In the genomic region with DNA sequence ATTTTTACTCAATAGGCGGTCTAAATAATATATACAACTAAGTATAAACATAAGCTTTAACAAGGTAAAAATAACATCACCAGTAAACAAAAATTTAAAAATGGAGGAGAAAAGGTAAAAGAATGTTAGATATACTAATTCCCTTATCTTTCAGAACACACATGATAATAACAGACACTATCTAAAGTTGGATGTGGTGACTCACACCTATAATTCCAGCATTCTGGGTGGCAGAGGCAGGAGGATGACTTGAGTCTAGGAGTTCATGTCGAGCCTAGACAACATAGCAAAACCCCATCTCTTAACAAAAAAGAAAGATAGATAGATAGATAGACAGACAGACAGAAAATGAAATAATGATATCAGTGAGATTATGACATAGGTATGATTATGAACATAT, we compare ENCODE assay signal across 19 cellular contexts.
DNase-seq lines count a peak whose midpoint lies in the region; ATAC-seq and TF ChIP-seq lines count a peak whose summit lies in the region.
"Had no signal": no experiment of that assay in that cellular context is flagged by ENCODE, and none has a peak within 500 bp of the region (broad histone marks: within the 10 kb centered on the region; RNA-seq: fewer than 3 reads in every experiment).

No MANE protein-coding gene starts in this region.

- peak; percentile 43 for DNase-seq in EL
- peak; percentile 58 for DNase-seq in amniotic epithelial cell (ENCODE audit: low read depth)
- DNase-seq in fibroblast of the aortic adventitia (ENCODE audit: low read depth): peak; percentile 7
- DNase-seq in pulmonary artery endothelial cell (ENCODE audit: low read depth, low spot score): peak; percentile 7
- no peak for DNase-seq in HEK293T (ENCODE audit: extremely low spot score)
- no peak for DNase-seq in stimulated activated CD4-positive, alpha-beta T cell treated with anti-CD3 and anti-CD28 coated beads, Interleukin-4, amount 100 ng/mL, for 4 hours
- DNase-seq: CD4-positive, CD25-positive, alpha-beta regulatory T cell; DMS53; GDM1; KG1; MM.1S; NCI-H1105; NCI-H187; NCI-H446 treated with DMSO at 0.1 percent for 48 hours; NCI-H774; SHP77 treated with DMSO at 0.1 percent for 48 hours had no signal

- TF ChIP-seq CTCF in fibroblast of the aortic adventitia (IDR thresholded peaks at IDR 0.05; ENCODE audit: insufficient read depth, low read length): no peak

- no peak overlapping the region for H3K4me3 ChIP-seq in fibroblast of the aortic adventitia (ENCODE audit: low read depth, low read length)
- H3K4me3 ChIP-seq: GM23338 had no signal

- CTCF ChIA-PET in HEK293T (lab: Yijun Ruan, JAX): no interaction called here

- POLR2A ChIA-PET in HEK293T (lab: Yijun Ruan, JAX): no interaction called here

- no peak for ATAC-seq in GM21515 (IDR thresholded peaks at IDR 0.05; ENCODE audit: unreplicated experiment)
- ATAC-seq: GM23338, Panc1 had no signal

TF ChIP-seq in HEK293T, 16 proteins besides CTCF, POLR2A, EP300 and RAD21:
- TF ChIP-seq FOXM1 (IDR thresholded peaks at IDR 0.05; ENCODE audit: borderline replicate concordance) (no peak), SP1 (IDR thresholded peaks at IDR 0.05) (no peak), ELF4 (IDR thresholded peaks at IDR 0.05) (no peak), NFRKB (IDR thresholded peaks at IDR 0.05) (no peak), SUZ12 (IDR thresholded peaks at IDR 0.05) (no peak), FOXK2 (IDR thresholded peaks at IDR 0.05) (no peak)
- TF ChIP-seq, protein P1, sequence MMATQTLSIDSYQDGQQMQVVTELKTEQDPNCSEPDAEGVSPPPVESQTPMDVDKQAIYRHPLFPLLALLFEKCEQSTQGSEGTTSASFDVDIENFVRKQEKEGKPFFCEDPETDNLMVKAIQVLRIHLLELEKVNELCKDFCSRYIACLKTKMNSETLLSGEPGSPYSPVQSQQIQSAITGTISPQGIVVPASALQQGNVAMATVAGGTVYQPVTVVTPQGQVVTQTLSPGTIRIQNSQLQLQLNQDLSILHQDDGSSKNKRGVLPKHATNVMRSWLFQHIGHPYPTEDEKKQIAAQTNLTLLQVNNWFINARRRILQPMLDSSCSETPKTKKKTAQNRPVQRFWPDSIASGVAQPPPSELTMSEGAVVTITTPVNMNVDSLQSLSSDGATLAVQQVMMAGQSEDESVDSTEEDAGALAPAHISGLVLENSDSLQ (IDR thresholded peaks at IDR 0.05): no peak

Comparison
In these comparisons a context has a peak if more than half of its experiments do, and no peak if none do; other contexts are left out.
1. DNase-seq: peak in EL (single experiment), amniotic epithelial cell (single experiment), fibroblast of the aortic adventitia (single experiment) and pulmonary artery endothelial cell (single experiment); none in HEK293T (single experiment) and stimulated activated CD4-positive, alpha-beta T cell treated with anti-CD3 and anti-CD28 coated beads, Interleukin-4, amount 100 ng/mL, for 4 hours (0 of 2).